27 cellular contexts compared by ENCODE assay signal in the genomic region with DNA sequence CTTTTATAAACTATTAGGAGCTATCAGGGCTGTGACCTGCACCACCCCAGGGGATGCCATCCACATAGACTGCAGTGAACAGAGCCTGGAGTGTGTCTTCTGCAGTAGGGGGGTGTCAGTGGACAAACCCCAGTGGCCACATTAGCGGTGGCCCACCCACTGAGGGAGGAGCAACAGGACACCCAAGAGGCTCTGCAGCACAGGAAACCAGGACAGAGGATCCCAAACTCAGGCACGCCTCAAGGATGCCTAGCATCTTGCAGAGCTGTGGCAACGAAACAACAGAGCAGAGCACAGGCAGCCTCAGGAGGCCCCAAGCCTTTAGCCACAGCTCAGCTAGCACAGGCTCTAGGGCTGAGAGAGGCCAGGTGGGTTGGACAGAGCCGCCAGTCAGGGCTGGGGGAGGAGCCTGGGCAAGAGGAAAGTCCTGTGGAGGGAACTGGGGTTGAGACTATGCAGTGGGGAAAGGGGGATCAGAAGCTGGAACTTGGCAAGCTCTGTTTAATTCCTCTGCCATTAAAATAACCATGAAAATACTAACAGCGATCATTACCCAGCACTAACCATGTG. TPM values are rescaled to one million over a fixed set of nuclear protein-coding genes. Genes with fewer than 3 reads are reported as not detected.
DNase-seq lines count a peak whose midpoint lies in the region; ATAC-seq and TF ChIP-seq lines count a peak whose summit lies in the region.
"Had no signal": no experiment of that assay in that cellular context is flagged by ENCODE, and none has a peak within 500 bp of the region (broad histone marks: within the 10 kb centered on the region; RNA-seq: fewer than 3 reads in every experiment).

No MANE protein-coding gene starts in this region.

- CTCF ChIA-PET in WTC11 (lab: Charles Lee) = interaction anchor here (1.2 to 2.4 kb wide), 4 partner anchors 21 to 173 kb away, joined by 4 to 8 read pairs (median 4); no protein-coding TSS in a partner anchor

- no peaks in the 10 kb centered on the region for H3K27me3 ChIP-seq in layer of hippocampus (ENCODE audit: control insufficient read depth, insufficient read depth, low read length)
- H3K27me3 ChIP-seq: testis had no signal

- peak overlapping the region; percentile 92 for H3K27ac ChIP-seq in layer of hippocampus (ENCODE audit: low read depth, low read length)
- H3K27ac ChIP-seq in temporal lobe (ENCODE audit: low read depth, low read length) = peak overlapping the region; percentile 98
- H3K27ac ChIP-seq: 22Rv1, skin epidermis, testis had no signal

- TF ChIP-seq CTCF in WTC11 (IDR thresholded peaks at IDR 0.05) = no peak

- H3K4me1 Mint-ChIP-seq in WTC11 = peaks cover 3% of the 10 kb centered on the region; the same call in 1 of the 2 replicates
- H3K4me1 Mint-ChIP-seq: activated CD4-positive, alpha-beta T cell treated with anti-CD3 and anti-CD28 coated beads for 36 hours; activated naive CD4-positive, alpha-beta T cell treated with anti-CD3 and anti-CD28 coated beads, Interleukin-2, amount 50 U/mL, for 24 hours; CD8-positive, alpha-beta memory T cell; stimulated activated memory B cell treated with anti-CD40 and anti-IgM and Interleukin-4, amounts not matched to agents 10 μg/mL and 1 μg/mL and 100 μg/mL, for 72 hours had no signal

- POLR2A ChIA-PET in WTC11 (lab: Charles Lee) = no interaction called here

- no peaks in the 10 kb centered on the region for H3K36me3 Mint-ChIP-seq in WTC11
- H3K36me3 Mint-ChIP-seq: activated naive CD4-positive, alpha-beta T cell treated with anti-CD3 and anti-CD28 coated beads, Interleukin-2, amount 50 U/mL, for 24 hours; CD8-positive, alpha-beta memory T cell; stimulated activated memory B cell treated with anti-CD40 and anti-IgM and Interleukin-4, amounts not matched to agents 10 μg/mL and 1 μg/mL and 100 μg/mL, for 72 hours had no signal

- H3K9me3 Mint-ChIP-seq in WTC11 = no peaks in the 10 kb centered on the region
- H3K9me3 Mint-ChIP-seq: activated naive CD4-positive, alpha-beta T cell treated with anti-CD3 and anti-CD28 coated beads, Interleukin-2, amount 50 U/mL, for 24 hours; activated T-cell treated with anti-CD3 and anti-CD28 coated beads, Interleukin-2, amount 50 U/mL, for 24 hours; CD8-positive, alpha-beta memory T cell had no signal

- H3K27me3 Mint-ChIP-seq in WTC11 (ENCODE audit: low read depth) = no peaks in the 10 kb centered on the region

- no peak overlapping the region for H3K4me3 Mint-ChIP-seq in WTC11
- H3K4me3 Mint-ChIP-seq: activated CD4-positive, alpha-beta T cell treated with anti-CD3 and anti-CD28 coated beads for 36 hours; activated naive CD4-positive, alpha-beta T cell treated with anti-CD3 and anti-CD28 coated beads, Interleukin-2, amount 50 U/mL, for 24 hours; activated T-cell treated with anti-CD3 and anti-CD28 coated beads, Interleukin-2, amount 50 U/mL, for 24 hours; stimulated activated memory B cell treated with anti-CD40 and anti-IgM and Interleukin-4, amounts not matched to agents 10 μg/mL and 1 μg/mL and 100 μg/mL, for 72 hours had no signal

- peak; percentile 2 for DNase-seq in DMS 273 (lab: John Stamatoyannopoulos, UW; ENCODE audit: unreplicated experiment)
- DNase-seq in DMS 273 treated with DMSO at 0.1 percent for 48 hours (lab: John Stamatoyannopoulos, UW) = no peak
- DNase-seq in WTC11 (ENCODE audit: low spot score) = peak; percentile 52
- DNase-seq in COLO829 (ENCODE audit: low spot score) = no peak
- DNase-seq: activated CD4-positive, alpha-beta T cell treated with anti-CD3 and anti-CD28 coated beads for 36 hours; activated CD8-positive, alpha-beta memory T cell treated with anti-CD3 and anti-CD28 coated beads for 24 hours; activated T-cell treated with anti-CD3 and anti-CD28 coated beads, Interleukin-2, amount 50 U/mL, for 24 hours; aorta; DND-41; MM.1S; NCI-H1436 treated with DMSO at 0.1 percent for 48 hours; NCI-H524; SHP77; stimulated activated CD4-positive, alpha-beta T cell treated with anti-CD3 and anti-CD28 coated beads, Interleukin-2, amount 100 ng/mL, for 24 hours; SW 1271; testis had no signal

- ATAC-seq in WTC11 (peak; percentile 95), HG02623 (IDR thresholded peaks at IDR 0.05; ENCODE audit: unreplicated experiment) (no peak), GM18517 (IDR thresholded peaks at IDR 0.05; ENCODE audit: unreplicated experiment) (no peak)
- ATAC-seq: activated CD4-positive, alpha-beta T cell treated with anti-CD3 and anti-CD28 coated beads for 36 hours; K562; stimulated activated memory B cell treated with anti-CD40 and anti-IgM and Interleukin-4, amounts not matched to agents 10 μg/mL and 1 μg/mL and 100 μg/mL, for 72 hours had no signal

- H3K27ac Mint-ChIP-seq in WTC11 = no peak overlapping the region
- H3K27ac Mint-ChIP-seq: activated CD4-positive, alpha-beta T cell treated with anti-CD3 and anti-CD28 coated beads for 36 hours; activated naive CD4-positive, alpha-beta T cell treated with anti-CD3 and anti-CD28 coated beads, Interleukin-2, amount 50 U/mL, for 24 hours; activated T-cell treated with anti-CD3 and anti-CD28 coated beads, Interleukin-2, amount 50 U/mL, for 24 hours; CD8-positive, alpha-beta memory T cell; stimulated activated memory B cell treated with anti-CD40 and anti-IgM and Interleukin-4, amounts not matched to agents 10 μg/mL and 1 μg/mL and 100 μg/mL, for 72 hours had no signal

TF ChIP-seq in WTC11, 78 proteins besides CTCF, POLR2A, EP300 and RAD21 (continues in another document):
- TF ChIP-seq, protein P1, sequence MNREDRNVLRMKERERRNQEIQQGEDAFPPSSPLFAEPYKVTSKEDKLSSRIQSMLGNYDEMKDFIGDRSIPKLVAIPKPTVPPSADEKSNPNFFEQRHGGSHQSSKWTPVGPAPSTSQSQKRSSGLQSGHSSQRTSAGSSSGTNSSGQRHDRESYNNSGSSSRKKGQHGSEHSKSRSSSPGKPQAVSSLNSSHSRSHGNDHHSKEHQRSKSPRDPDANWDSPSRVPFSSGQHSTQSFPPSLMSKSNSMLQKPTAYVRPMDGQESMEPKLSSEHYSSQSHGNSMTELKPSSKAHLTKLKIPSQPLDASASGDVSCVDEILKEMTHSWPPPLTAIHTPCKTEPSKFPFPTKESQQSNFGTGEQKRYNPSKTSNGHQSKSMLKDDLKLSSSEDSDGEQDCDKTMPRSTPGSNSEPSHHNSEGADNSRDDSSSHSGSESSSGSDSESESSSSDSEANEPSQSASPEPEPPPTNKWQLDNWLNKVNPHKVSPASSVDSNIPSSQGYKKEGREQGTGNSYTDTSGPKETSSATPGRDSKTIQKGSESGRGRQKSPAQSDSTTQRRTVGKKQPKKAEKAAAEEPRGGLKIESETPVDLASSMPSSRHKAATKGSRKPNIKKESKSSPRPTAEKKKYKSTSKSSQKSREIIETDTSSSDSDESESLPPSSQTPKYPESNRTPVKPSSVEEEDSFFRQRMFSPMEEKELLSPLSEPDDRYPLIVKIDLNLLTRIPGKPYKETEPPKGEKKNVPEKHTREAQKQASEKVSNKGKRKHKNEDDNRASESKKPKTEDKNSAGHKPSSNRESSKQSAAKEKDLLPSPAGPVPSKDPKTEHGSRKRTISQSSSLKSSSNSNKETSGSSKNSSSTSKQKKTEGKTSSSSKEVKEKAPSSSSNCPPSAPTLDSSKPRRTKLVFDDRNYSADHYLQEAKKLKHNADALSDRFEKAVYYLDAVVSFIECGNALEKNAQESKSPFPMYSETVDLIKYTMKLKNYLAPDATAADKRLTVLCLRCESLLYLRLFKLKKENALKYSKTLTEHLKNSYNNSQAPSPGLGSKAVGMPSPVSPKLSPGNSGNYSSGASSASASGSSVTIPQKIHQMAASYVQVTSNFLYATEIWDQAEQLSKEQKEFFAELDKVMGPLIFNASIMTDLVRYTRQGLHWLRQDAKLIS (CRISPR knock-in tag; IDR thresholded peaks at IDR 0.05; ENCODE audit: borderline replicate concordance) = no peak
- TF ChIP-seq ZNF317 (CRISPR knock-in tag; IDR thresholded peaks at IDR 0.05; ENCODE audit: borderline replicate concordance, low read depth) = no peak
- no peak for TF ChIP-seq ETV6 (CRISPR knock-in tag; IDR thresholded peaks at IDR 0.05)
- TF ChIP-seq GABPB1 (CRISPR knock-in tag; IDR thresholded peaks at IDR 0.05) = no peak
- TF ChIP-seq SP1 (CRISPR knock-in tag; conservative IDR thresholded peaks at IDR 0.05) = no peak
- no peak for TF ChIP-seq KAT7 (CRISPR knock-in tag; IDR thresholded peaks at IDR 0.05; ENCODE audit: borderline replicate concordance)
- TF ChIP-seq, protein P2, sequence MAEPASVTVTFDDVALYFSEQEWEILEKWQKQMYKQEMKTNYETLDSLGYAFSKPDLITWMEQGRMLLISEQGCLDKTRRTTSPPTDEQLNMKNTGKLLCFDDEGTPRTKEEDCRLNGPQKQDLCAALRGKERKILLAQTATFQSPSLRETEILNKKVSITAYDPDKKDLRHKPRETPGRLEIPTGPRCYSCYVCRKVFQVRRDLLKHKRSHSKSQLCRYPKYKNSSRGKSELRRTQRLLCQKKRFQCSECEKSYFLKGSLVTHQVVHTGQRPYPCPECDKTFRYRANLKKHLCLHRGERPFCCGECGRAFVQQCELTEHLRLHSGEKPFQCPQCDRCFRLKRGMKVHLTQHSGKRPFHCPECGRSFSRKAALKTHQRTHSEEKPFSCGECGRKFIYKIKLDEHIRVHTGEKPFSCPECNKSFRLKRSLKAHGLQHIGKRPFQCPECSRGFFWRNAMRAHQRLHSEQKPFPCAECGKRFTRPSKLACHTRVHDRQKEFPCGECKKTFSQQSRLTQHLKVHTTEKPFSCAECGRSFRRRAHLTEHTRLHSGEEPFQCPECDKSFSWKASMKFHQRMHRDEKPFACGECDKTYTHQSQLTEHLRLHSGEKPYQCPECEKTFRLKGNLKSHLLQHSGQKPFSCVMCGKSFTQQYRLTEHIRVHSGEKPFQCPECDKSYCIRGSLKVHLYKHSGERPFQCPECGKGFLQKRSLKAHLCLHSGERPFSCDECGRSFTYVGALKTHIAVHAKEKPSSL (CRISPR knock-in tag; conservative IDR thresholded peaks at IDR 0.05) = no peak

RNA-seq across cellular contexts. Expression of a gene that starts 53.8 kb away (rescaled TPM):
- total RNA-seq in WTC11 (2021) (0.21 to 0.50 TPM (median 0.37 TPM) in 3 replicates), temporal lobe (8.6 TPM)
- total RNA-seq: activated CD4-positive, alpha-beta T cell treated with anti-CD3 and anti-CD28 coated beads for 36 hours; CD8-positive, alpha-beta memory T cell; fibroblast of villous mesenchyme had no signal

Comparison
In these comparisons a context has a peak if more than half of its experiments do, and no peak if none do; other contexts are left out.
1. DNase-seq: peak in DMS 273 (single experiment) and WTC11 (single experiment); none in DMS 273 treated with DMSO at 0.1 percent for 48 hours (single experiment) and COLO829 (single experiment).